ENCODE assay signal across 19 cellular contexts in the genomic region with DNA sequence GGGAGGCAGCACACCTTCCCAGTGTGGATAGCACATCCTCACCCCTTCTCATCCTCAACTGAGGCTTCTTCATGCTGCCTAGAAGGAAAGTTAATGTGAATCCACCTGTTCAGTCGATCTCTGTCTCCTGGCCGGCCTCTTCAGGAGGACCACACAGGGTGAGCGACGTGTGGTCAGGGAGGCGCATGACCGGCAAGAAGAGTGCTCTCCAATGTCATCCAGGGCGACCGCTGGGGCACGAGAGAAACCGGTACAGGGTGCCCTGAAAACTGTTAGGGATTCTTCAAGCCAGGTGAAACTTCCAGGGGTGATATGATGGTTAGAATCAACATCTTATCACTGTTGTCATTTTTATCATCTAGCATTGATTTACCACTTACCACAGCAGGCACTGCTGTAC. TPM values are rescaled to one million over a fixed set of nuclear protein-coding genes. Genes with fewer than 3 reads are reported as not detected.
A peak's percentile ranks its signal among the peaks of the same experiment; 100 is the strongest.
DNase-seq lines count a peak whose midpoint lies in the region; ATAC-seq, FAIRE-seq and TF ChIP-seq lines count a peak whose summit lies in the region.
"Had no signal": no experiment of that assay in that cellular context is flagged by ENCODE, and none has a peak within 500 bp of the region (broad histone marks: within the 10 kb centered on the region; RNA-seq: fewer than 3 reads in every experiment).

No MANE protein-coding gene starts in this region.

- no peak overlapping the region for H3K27ac Mint-ChIP-seq in mesothelial cell of epicardium
- H3K27ac Mint-ChIP-seq: CD4-positive, alpha-beta memory T cell had no signal

- H3K36me3 Mint-ChIP-seq in mesothelial cell of epicardium = no peaks in the 10 kb centered on the region

- H3K9me3 Mint-ChIP-seq in mesothelial cell of epicardium = no peaks in the 10 kb centered on the region
- H3K9me3 Mint-ChIP-seq: CD4-positive, alpha-beta memory T cell had no signal

- H3K4me1 ChIP-seq in kidney (ENCODE audit: control insufficient read depth in 1 of 2, insufficient read depth in 1 of 2, low read depth in 1 of 2, low read length in 2 of 2) (no peaks in the 10 kb centered on the region), thyroid gland (no peaks in the 10 kb centered on the region)

- H3K4me3 ChIP-seq in kidney (ENCODE audit: low read length in 2 of 2) (no peak overlapping the region), thyroid gland (replicated peaks in 1 of 3) (no peak overlapping the region)
- H3K4me3 ChIP-seq: GM12878, GM23248 had no signal

- WGBS in thyroid gland, 2 donors = 66 to 82% methylated on average over 10 of the region's 10 CpGs

- H3K4me3 Mint-ChIP-seq in mesothelial cell of epicardium = no peak overlapping the region
- H3K4me3 Mint-ChIP-seq: CD4-positive, alpha-beta memory T cell had no signal

- H3K36me3 ChIP-seq in kidney (ENCODE audit: control insufficient read depth in 1 of 2, insufficient read depth in 2 of 2, low read length in 2 of 2) (no peaks in the 10 kb centered on the region), thyroid gland (peaks cover 0 to 5% of the 10 kb centered on the region in 2 donors)

- intact Hi-C loops in kidney (cut with DNase I) = no loop called here
- intact Hi-C loops in thyroid gland (cut with DNase I) = no loop called here

- TF ChIP-seq CTCF in kidney (IDR thresholded peaks at IDR 0.05; ENCODE audit: borderline replicate concordance, extremely low read depth, insufficient read depth) (no peak), thyroid gland (IDR thresholded peaks at IDR 0.05) (no peak), mesothelial cell of epicardium (IDR thresholded peaks at IDR 0.05; ENCODE audit: unreplicated experiment) (no peak)

- no peak overlapping the region for H3K27ac ChIP-seq in kidney (ENCODE audit: low read depth in 2 of 2, low read length in 2 of 2)
- H3K27ac ChIP-seq in thyroid gland = no peak overlapping the region
- H3K27ac ChIP-seq: GM23248 had no signal

- FAIRE-seq in kidney (lab: Jason Lieb, UNC) (no peak), urothelium cell line (lab: Jason Lieb, UNC) (no peak)
- FAIRE-seq: GM12878, H1 had no signal

- H3K9ac ChIP-seq in kidney (ENCODE audit: low read length in 2 of 2) = no peak overlapping the region
- H3K9ac ChIP-seq: GM23248 had no signal

- no peak for ATAC-seq in GM21737 (IDR thresholded peaks at IDR 0.05; ENCODE audit: unreplicated experiment)
- ATAC-seq: GM12878 had no signal

- H3K27me3 ChIP-seq in thyroid gland = no peaks in the 10 kb centered on the region

- H3K27me3 Mint-ChIP-seq in mesothelial cell of epicardium (ENCODE audit: low read depth) = peaks cover 24% of the 10 kb centered on the region
- H3K27me3 Mint-ChIP-seq: CD4-positive, alpha-beta memory T cell had no signal

- DNase-seq in DMS79 treated with DMSO at 0.1 percent for 48 hours (lab: John Stamatoyannopoulos, UW) = peak; percentile 83
- peak; percentile 5 for DNase-seq in NCI-H187 treated with DMSO at 0.1 percent for 48 hours (lab: John Stamatoyannopoulos, UW)
- peak; percentile 51 for DNase-seq in kidney
- DNase-seq in thyroid gland = peak; percentile 31 to 37
- no peak for DNase-seq in mesothelial cell of epicardium (ENCODE audit: low spot score in 2 of 2, unreplicated experiment in 2 of 2)
- DNase-seq in urothelium cell line (ENCODE audit: low spot score) = no peak
- DNase-seq: C1 segment of cervical spinal cord; Calu3; CD4-positive, alpha-beta memory T cell; COR-L47; DMS53; EL; GDM1; GM23248; H7; HCEC 1CT had no signal

- TF ChIP-seq POLR2A in thyroid gland (IDR thresholded peaks at IDR 0.05) = no peak

- no peaks in the 10 kb centered on the region for H3K9me3 ChIP-seq in kidney (ENCODE audit: control insufficient read depth in 1 of 2, low read length in 2 of 2)
- H3K9me3 ChIP-seq in thyroid gland = no peaks in the 10 kb centered on the region

- no peaks in the 10 kb centered on the region for H3K4me1 Mint-ChIP-seq in mesothelial cell of epicardium

RNA-seq across cellular contexts. Expression of a gene that starts 43.0 kb away (rescaled TPM):
- total RNA-seq in kidney (10.4 TPM), thyroid gland (10 to 100 TPM in 3 of 4 donors, 1 to 10 TPM in 1; 9.7 to 36.5 (median 13.8) TPM), mesothelial cell of epicardium (4.8 to 7.0 TPM (median 5.8 TPM) in 3 replicates)
- polyA plus RNA-seq in kidney (ENCODE audit: insufficient read depth, low read depth, low replicate concordance) = 0.86 TPM
- total RNA-seq: GM23248 had no signal

Comparison
In these comparisons a context has a peak if more than half of its experiments do, and no peak if none do; other contexts are left out.
1. DNase-seq: peak in DMS79 treated with DMSO at 0.1 percent for 48 hours (single experiment), NCI-H187 treated with DMSO at 0.1 percent for 48 hours (single experiment), kidney (single experiment) and thyroid gland (2 of 2); none in mesothelial cell of epicardium (0 of 2) and urothelium cell line (single experiment).